In the genomic region with DNA sequence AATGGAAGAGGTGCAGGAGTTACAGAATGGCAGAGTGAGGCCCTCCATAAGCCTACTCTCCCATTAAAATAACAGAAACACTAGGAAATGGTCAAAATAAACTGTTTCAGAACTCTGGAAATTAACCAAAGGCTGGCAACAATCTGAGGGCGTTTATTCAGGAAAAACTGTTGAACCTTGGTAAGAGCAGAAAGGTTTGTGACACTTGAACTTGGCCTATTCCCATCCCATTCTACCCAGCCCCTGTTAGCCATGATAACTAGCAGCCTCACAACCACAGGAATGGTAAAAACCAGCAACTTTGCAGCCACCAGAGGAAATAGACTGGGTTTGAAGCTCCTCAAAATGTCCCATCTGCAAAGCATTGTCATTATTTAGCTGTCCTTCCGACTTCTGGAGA, we compare ENCODE assay signal across 30 cellular contexts.
"Had no signal": no experiment of that assay in that cellular context is flagged by ENCODE, and none has a peak within 500 bp of the region (broad histone marks: within the 10 kb centered on the region; RNA-seq: fewer than 3 reads in every experiment).

No MANE protein-coding gene starts in this region.

- H3K9me3 ChIP-seq: ascending aorta, breast epithelium, colonic mucosa, esophagus squamous epithelium, gastroesophageal sphincter, heart right ventricle had no signal

- H3K27ac Mint-ChIP-seq: activated CD4-positive, alpha-beta memory T cell treated with anti-CD3 and anti-CD28 coated beads, Interleukin-2, amount 10 ng/mL, durations not matched to agents 7 days and 5 days; activated CD4-positive, alpha-beta T cell treated with anti-CD3 and anti-CD28 coated beads for 36 hours; activated CD4-positive, alpha-beta T cell treated with anti-CD3 and anti-CD28 coated beads, Interleukin-2, amount 10 ng/mL, durations not matched to agents 7 days and 5 days; activated naive CD4-positive, alpha-beta T cell treated with anti-CD3 and anti-CD28 coated beads, Interleukin-2, amount 10 ng/mL, durations not matched to agents 7 days and 5 days; activated naive CD4-positive, alpha-beta T cell treated with anti-CD3 and anti-CD28 coated beads, Interleukin-2, amount 50 U/mL, for 72 hours; activated naive CD8-positive, alpha-beta T cell treated with anti-CD3 and anti-CD28 coated beads, Interleukin-2, amount 10 ng/mL, durations not matched to agents 7 days and 5 days; activated T-cell treated with anti-CD3 and anti-CD28 coated beads, Interleukin-2, amount 50 U/mL, for 24 hours; activated T-cell treated with anti-CD3 and anti-CD28 coated beads, Interleukin-2, amount 50 U/mL, for 72 hours; effector memory CD8-positive, alpha-beta T cell had no signal

- H3K27me3 Mint-ChIP-seq: activated CD4-positive, alpha-beta T cell treated with anti-CD3 and anti-CD28 coated beads for 36 hours; activated T-cell treated with anti-CD3 and anti-CD28 coated beads, Interleukin-2, amount 50 U/mL, for 24 hours; brain had no signal

- DNase-seq: activated CD4-positive, alpha-beta memory T cell treated with anti-CD3 and anti-CD28 coated beads, Interleukin-2, amount 10 ng/mL, durations not matched to agents 7 days and 5 days; activated CD4-positive, alpha-beta T cell treated with anti-CD3 and anti-CD28 coated beads for 36 hours; activated CD4-positive, alpha-beta T cell treated with anti-CD3 and anti-CD28 coated beads, Interleukin-2, amount 10 ng/mL, durations not matched to agents 7 days and 5 days; activated CD4-positive, alpha-beta T cell treated with anti-CD3 and anti-CD28 coated beads, Interleukin-2, amount 50 U/mL, for 4 hours; activated CD4-positive, CD25-positive, alpha-beta regulatory T cell; activated CD4-positive, CD25-positive, alpha-beta regulatory T cell treated with anti-CD3 and anti-CD28 coated beads, Interleukin-2, amount 50 U/mL, for 72 hours; activated CD8-positive, alpha-beta memory T cell treated with anti-CD3 and anti-CD28 coated beads, Interleukin-2, amount 50 U/mL, for 48 hours; activated gamma-delta T cell; activated naive CD4-positive, alpha-beta T cell; activated naive CD4-positive, alpha-beta T cell treated with anti-CD3 and anti-CD28 coated beads, Interleukin-2, amount 10 ng/mL, durations not matched to agents 7 days and 5 days; activated naive CD8-positive, alpha-beta T cell treated with anti-CD3 and anti-CD28 coated beads, Interleukin-2, amount 10 ng/mL, durations not matched to agents 7 days and 5 days; activated T-cell treated with anti-CD3 and anti-CD28 coated beads for 4 hours; activated T-cell treated with anti-CD3 and anti-CD28 coated beads, Interleukin-2, amount 50 U/mL, for 24 hours; activated T-cell treated with anti-CD3 and anti-CD28 coated beads, Interleukin-2, amount 50 U/mL, for 72 hours; central memory CD4-positive, alpha-beta T cell; cerebellar nuclear complex; colonic mucosa; effector CD4-positive, alpha-beta T cell; effector memory CD8-positive, alpha-beta T cell; erythroblast; esophagus squamous epithelium; foreskin melanocyte; heart right ventricle; T-helper 2 cell had no signal

- ATAC-seq: activated CD4-positive, alpha-beta T cell treated with anti-CD3 and anti-CD28 coated beads for 36 hours; activated naive CD4-positive, alpha-beta T cell treated with anti-CD3 and anti-CD28 coated beads, Interleukin-2, amount 50 U/mL, for 72 hours; activated T-cell treated with anti-CD3 and anti-CD28 coated beads, Interleukin-2, amount 50 U/mL, for 72 hours; effector memory CD8-positive, alpha-beta T cell; gastroesophageal sphincter; heart right ventricle had no signal

- H3K27ac ChIP-seq: ascending aorta, breast epithelium, cardiac muscle cell, colonic mucosa, esophagus squamous epithelium, gastroesophageal sphincter had no signal

- H3K4me1 Mint-ChIP-seq: activated CD4-positive, alpha-beta memory T cell treated with anti-CD3 and anti-CD28 coated beads, Interleukin-2, amount 10 ng/mL, durations not matched to agents 7 days and 5 days had no signal

- H3K4me3 Mint-ChIP-seq: activated CD4-positive, alpha-beta memory T cell treated with anti-CD3 and anti-CD28 coated beads, Interleukin-2, amount 10 ng/mL, durations not matched to agents 7 days and 5 days; activated CD4-positive, alpha-beta T cell treated with anti-CD3 and anti-CD28 coated beads for 36 hours; activated CD4-positive, alpha-beta T cell treated with anti-CD3 and anti-CD28 coated beads, Interleukin-2, amount 10 ng/mL, durations not matched to agents 7 days and 5 days; activated naive CD4-positive, alpha-beta T cell treated with anti-CD3 and anti-CD28 coated beads, Interleukin-2, amount 10 ng/mL, durations not matched to agents 7 days and 5 days; activated naive CD8-positive, alpha-beta T cell treated with anti-CD3 and anti-CD28 coated beads, Interleukin-2, amount 10 ng/mL, durations not matched to agents 7 days and 5 days; activated T-cell treated with anti-CD3 and anti-CD28 coated beads, Interleukin-2, amount 50 U/mL, for 24 hours; activated T-cell treated with anti-CD3 and anti-CD28 coated beads, Interleukin-2, amount 50 U/mL, for 72 hours; brain; effector memory CD8-positive, alpha-beta T cell had no signal

- H3K36me3 ChIP-seq: ascending aorta, breast epithelium, cardiac muscle cell, colonic mucosa, esophagus squamous epithelium, gastroesophageal sphincter, heart right ventricle had no signal

- H3K4me1 ChIP-seq: breast epithelium, colonic mucosa had no signal

- H3K4me3 ChIP-seq: ascending aorta, breast epithelium, cardiac muscle cell, colonic mucosa, esophagus squamous epithelium, gastroesophageal sphincter, heart right ventricle had no signal

- H3K27me3 ChIP-seq: ascending aorta, breast epithelium, cardiac muscle cell, colonic mucosa, esophagus squamous epithelium, gastroesophageal sphincter, heart right ventricle had no signal

- H3K9me3 Mint-ChIP-seq: activated CD4-positive, alpha-beta memory T cell treated with anti-CD3 and anti-CD28 coated beads, Interleukin-2, amount 10 ng/mL, durations not matched to agents 7 days and 5 days; activated CD4-positive, alpha-beta T cell treated with anti-CD3 and anti-CD28 coated beads, Interleukin-2, amount 10 ng/mL, durations not matched to agents 7 days and 5 days; activated naive CD4-positive, alpha-beta T cell treated with anti-CD3 and anti-CD28 coated beads, Interleukin-2, amount 10 ng/mL, durations not matched to agents 7 days and 5 days; activated naive CD4-positive, alpha-beta T cell treated with anti-CD3 and anti-CD28 coated beads, Interleukin-2, amount 50 U/mL, for 72 hours; activated naive CD8-positive, alpha-beta T cell treated with anti-CD3 and anti-CD28 coated beads, Interleukin-2, amount 10 ng/mL, durations not matched to agents 7 days and 5 days; activated T-cell treated with anti-CD3 and anti-CD28 coated beads, Interleukin-2, amount 50 U/mL, for 24 hours; activated T-cell treated with anti-CD3 and anti-CD28 coated beads, Interleukin-2, amount 50 U/mL, for 72 hours; effector memory CD8-positive, alpha-beta T cell had no signal

- H3K36me3 Mint-ChIP-seq: activated naive CD4-positive, alpha-beta T cell treated with anti-CD3 and anti-CD28 coated beads, Interleukin-2, amount 10 ng/mL, durations not matched to agents 7 days and 5 days; activated naive CD4-positive, alpha-beta T cell treated with anti-CD3 and anti-CD28 coated beads, Interleukin-2, amount 50 U/mL, for 72 hours; brain had no signal
